Comparison of ENCODE assay signal across 20 cellular contexts in the genomic region with DNA sequence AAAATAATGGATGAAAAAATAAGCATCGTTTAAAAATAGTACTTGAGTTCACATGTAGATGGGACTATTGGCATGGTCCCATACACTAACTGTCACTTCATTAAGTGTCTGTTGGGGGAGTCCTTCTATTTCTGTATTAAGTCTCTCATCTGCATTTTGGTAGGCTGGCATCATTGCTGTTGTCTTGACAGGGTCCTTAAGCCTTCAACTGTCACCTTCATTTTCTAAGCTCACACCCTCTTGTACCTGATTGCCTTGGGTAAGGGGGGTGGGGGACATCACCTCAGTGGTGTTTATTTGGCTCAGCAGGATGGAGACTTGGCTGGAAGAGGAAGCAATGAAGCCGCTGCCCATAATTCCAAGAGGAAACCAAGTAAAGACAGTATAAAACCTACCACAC.
DNase-seq lines count a peak whose midpoint lies in the region; ATAC-seq and TF ChIP-seq lines count a peak whose summit lies in the region.
"Had no signal": no experiment of that assay in that cellular context is flagged by ENCODE, and none has a peak within 500 bp of the region (broad histone marks: within the 10 kb centered on the region; RNA-seq: fewer than 3 reads in every experiment).

No MANE protein-coding gene starts in this region.

- WGBS in heart left ventricle, 4 donors, result 23 to 48% (median 36%) methylated on average over 2 of the region's 2 CpGs
- 39% methylated on average over 2 of the region's 2 CpGs for whole genome bisulfite sequencing in right cardiac atrium

- H3K27ac ChIP-seq in heart left ventricle, result no peak overlapping the region
- H3K27ac ChIP-seq in right cardiac atrium (ENCODE audit: low read length), result no peak overlapping the region
- H3K27ac ChIP-seq: A549; BLaER1 treated with 17β-estradiol and CSF1 and Interleukin-3, amounts not matched to agents 10 nM and 100 nM; C4-2B had no signal

- H3K4me1 ChIP-seq in heart left ventricle, result no peaks in the 10 kb centered on the region
- H3K4me1 ChIP-seq in right cardiac atrium (ENCODE audit: control insufficient read depth, insufficient read depth, low read length), result no peaks in the 10 kb centered on the region
- H3K4me1 ChIP-seq: A549; BLaER1 treated with 17β-estradiol and CSF1 and Interleukin-3, amounts not matched to agents 10 nM and 100 nM had no signal

- TF ChIP-seq CTCF in heart left ventricle (IDR thresholded peaks at IDR 0.05), result no peak

- H3K4me3 ChIP-seq in heart left ventricle, result no peak overlapping the region
- H3K4me3 ChIP-seq in right cardiac atrium (ENCODE audit: low read length), result no peak overlapping the region
- H3K4me3 ChIP-seq: A549; BLaER1 treated with 17β-estradiol and CSF1 and Interleukin-3, amounts not matched to agents 10 nM and 100 nM; GM12878 had no signal

- H3K27me3 ChIP-seq in heart left ventricle (peaks cover 0 to under 1% (median 0%) of the 10 kb centered on the region in 9 donors), right cardiac atrium (ENCODE audit: control insufficient read depth, insufficient read depth) (no peaks in the 10 kb centered on the region)
- H3K27me3 ChIP-seq: BLaER1 treated with 17β-estradiol and CSF1 and Interleukin-3, amounts not matched to agents 10 nM and 100 nM had no signal

- H3K9me3 ChIP-seq in heart left ventricle (peaks cover 0 to 7% (median 0%) of the 10 kb centered on the region in 12 donors), right cardiac atrium (ENCODE audit: control insufficient read depth, low read length) (no peaks in the 10 kb centered on the region)
- H3K9me3 ChIP-seq: A549 had no signal

- no peaks in the 10 kb centered on the region for H3K36me3 ChIP-seq in heart left ventricle
- H3K36me3 ChIP-seq: BLaER1 treated with 17β-estradiol and CSF1 and Interleukin-3, amounts not matched to agents 10 nM and 100 nM had no signal

- TF ChIP-seq POLR2A in heart left ventricle (IDR thresholded peaks at IDR 0.05), result no peak

- DNase-seq in left cardiac atrium, result no peak
- no peak for DNase-seq in heart left ventricle
- peak in 1 of 3 donors; percentile 35 for DNase-seq in right cardiac atrium
- DNase-seq in Right ventricle myocardium inferior (ENCODE audit: missing footprints), result no peak
- DNase-seq in NCI-H69 (lab: John Stamatoyannopoulos, UW), result peak; percentile 35
- DNase-seq in head of caudate nucleus, result no peak
- DNase-seq: AML-193; CD4-positive, alpha-beta T cell; CD8-positive, alpha-beta T cell; DMS 273 treated with DMSO at 0.1 percent for 48 hours; DMS153; DMS53; DMS79; DND-41; EL; GDM1 had no signal

- intact Hi-C loops in left cardiac atrium (cut with DNase I) (no loop called here), heart left ventricle (cut with DNase I) (no loop called here), right cardiac atrium (cut with DNase I) (no loop called here), Right ventricle myocardium inferior (cut with DNase I) (no loop called here), head of caudate nucleus (cut with DNase I) (no loop called here)

- peak; percentile 65 to 99 for ATAC-seq in left cardiac atrium
- no peak for ATAC-seq in heart left ventricle
- ATAC-seq in right cardiac atrium, result peak; percentile 78 to 96
- no peak for ATAC-seq in Right ventricle myocardium inferior
- ATAC-seq: A549; CD8-positive, alpha-beta T cell; GM12878 had no signal

Comparison
In these comparisons a context has a peak if more than half of its experiments do, and no peak if none do; other contexts are left out.
1. ATAC-seq: peak in left cardiac atrium (2 of 2) and right cardiac atrium (2 of 2); none in heart left ventricle (0 of 4) and Right ventricle myocardium inferior (single experiment).